Comparison of ENCODE assay signal across 14 cellular contexts in genomic region chr1:6860401-6860800, GRCh38.
DNase-seq lines count a peak whose midpoint lies in the region; ATAC-seq and TF ChIP-seq lines count a peak whose summit lies in the region.
"Had no signal": no experiment of that assay in that cellular context is flagged by ENCODE, and none has a peak within 500 bp of the region (broad histone marks: within the 10 kb centered on the region; RNA-seq: fewer than 3 reads in every experiment).

No MANE protein-coding gene starts in this region.

- DNase-seq in stimulated activated CD4-positive, alpha-beta T cell treated with anti-CD3 and anti-CD28 coated beads, Interleukin-15, amount 100 ng/mL, for 24 hours: peak; percentile 29
- no peak for DNase-seq in stimulated activated CD4-positive, alpha-beta T cell treated with anti-CD3 and anti-CD28 coated beads, Interleukin-4, amount 100 ng/mL, for 1 hour
- DNase-seq in fibroblast of pulmonary artery (ENCODE audit: low read depth) (peak; percentile 56), tibial artery (no peak)
- no peak for DNase-seq in activated naive CD4-positive, alpha-beta T cell treated with anti-CD3 and anti-CD28 coated beads, Interleukin-2, amount 50 U/mL, for 16 hours
- DNase-seq: activated T-cell treated with anti-CD3 and anti-CD28 coated beads, Interleukin-2, amount 50 U/mL, for 1 hour; DMS79 treated with DMSO at 0.1 percent for 48 hours; RPMI8226 had no signal

- peaks cover 25% of the 10 kb centered on the region for H3K36me3 Mint-ChIP-seq in activated T-helper 17 cell treated with anti-CD3 and anti-CD28 coated beads, Interleukin-2, amount 50 U/mL, for 72 hours (ENCODE audit: low read depth)

- H3K4me3 ChIP-seq in fibroblast of pulmonary artery (replicated peaks; ENCODE audit: low read depth, low read length) (no peak overlapping the region), tibial artery (no peak overlapping the region)
- H3K4me3 ChIP-seq: body of pancreas, skin epidermis, vagina had no signal

- no peak overlapping the region for H3K4me3 Mint-ChIP-seq in activated T-helper 17 cell treated with anti-CD3 and anti-CD28 coated beads, Interleukin-2, amount 50 U/mL, for 72 hours

- H3K9me3 Mint-ChIP-seq in activated T-helper 17 cell treated with anti-CD3 and anti-CD28 coated beads, Interleukin-2, amount 50 U/mL, for 72 hours: no peaks in the 10 kb centered on the region

- intact Hi-C loops in tibial artery (cut with DNase I; ENCODE audit: low total_unique reads): no loop called here

- peak; percentile 51 for ATAC-seq in activated T-helper 17 cell treated with anti-CD3 and anti-CD28 coated beads, Interleukin-2, amount 50 U/mL, for 72 hours (replicated peaks)
- ATAC-seq in HG02678 (IDR thresholded peaks at IDR 0.05; ENCODE audit: unreplicated experiment) (no peak), GM18858 (IDR thresholded peaks at IDR 0.05; ENCODE audit: unreplicated experiment) (no peak)

- H3K27me3 ChIP-seq in tibial artery: no peaks in the 10 kb centered on the region
- H3K27me3 ChIP-seq: body of pancreas, vagina had no signal

- H3K4me1 ChIP-seq in tibial artery: peaks cover 0 to 62% (median 22%) of the 10 kb centered on the region in 4 donors

- peaks cover 28% of the 10 kb centered on the region for H3K4me1 Mint-ChIP-seq in activated T-helper 17 cell treated with anti-CD3 and anti-CD28 coated beads, Interleukin-2, amount 50 U/mL, for 72 hours

- H3K27me3 Mint-ChIP-seq in activated T-helper 17 cell treated with anti-CD3 and anti-CD28 coated beads, Interleukin-2, amount 50 U/mL, for 72 hours: no peaks in the 10 kb centered on the region

- peak overlapping the region; percentile 27 for H3K27ac Mint-ChIP-seq in activated T-helper 17 cell treated with anti-CD3 and anti-CD28 coated beads, Interleukin-2, amount 50 U/mL, for 72 hours

- peak overlapping the region; percentile 65 to 68 for H3K27ac ChIP-seq in tibial artery

- H3K36me3 ChIP-seq in tibial artery: peaks cover 0 to 5% (median 0%) of the 10 kb centered on the region in 3 donors

- TF ChIP-seq CTCF in fibroblast of pulmonary artery (IDR thresholded peaks at IDR 0.05; ENCODE audit: low read length, missing control alignments) (no peak), tibial artery (IDR thresholded peaks at IDR 0.05) (no peak)

- no peaks in the 10 kb centered on the region for H3K9me3 ChIP-seq in tibial artery
- H3K9me3 ChIP-seq: body of pancreas, vagina had no signal

Comparison
In these comparisons a context has a peak if more than half of its experiments do, and no peak if none do; other contexts are left out.
1. DNase-seq: peak in stimulated activated CD4-positive, alpha-beta T cell treated with anti-CD3 and anti-CD28 coated beads, Interleukin-15, amount 100 ng/mL, for 24 hours (single experiment) and fibroblast of pulmonary artery (single experiment); none in stimulated activated CD4-positive, alpha-beta T cell treated with anti-CD3 and anti-CD28 coated beads, Interleukin-4, amount 100 ng/mL, for 1 hour (single experiment), tibial artery (0 of 2) and activated naive CD4-positive, alpha-beta T cell treated with anti-CD3 and anti-CD28 coated beads, Interleukin-2, amount 50 U/mL, for 16 hours (single experiment).